ENCODE assay signal across 16 cellular contexts in genomic region chr12:45933504-45933903, GRCh38. TPM values are rescaled to one million over a fixed set of nuclear protein-coding genes. Genes with fewer than 3 reads are reported as not detected.
DNase-seq lines count a peak whose midpoint lies in the region; ATAC-seq and TF ChIP-seq lines count a peak whose summit lies in the region.
"Had no signal": no experiment of that assay in that cellular context is flagged by ENCODE, and none has a peak within 500 bp of the region (broad histone marks: within the 10 kb centered on the region; RNA-seq: fewer than 3 reads in every experiment).

No MANE protein-coding gene starts in this region.

- H3K36me3 ChIP-seq in SK-N-SH (replicated peaks in 1 of 2; ENCODE audit: control insufficient read depth in 1 of 2, insufficient read depth in 2 of 2, low read length in 1 of 2): peaks cover 48 to 64% of the 10 kb centered on the region in 2 experiments
- H3K36me3 ChIP-seq in thoracic aorta: peaks cover 6% of the 10 kb centered on the region
- H3K36me3 ChIP-seq in GM23338 (ENCODE audit: insufficient read depth): peaks cover 1% of the 10 kb centered on the region; the same call in 1 of the 2 replicates

- no peak overlapping the region for H3K27ac ChIP-seq in SK-N-SH (ENCODE audit: low read depth in 2 of 2, low read length in 1 of 2)
- H3K27ac ChIP-seq in thoracic aorta: peak overlapping the region; percentile 27 to 75
- H3K27ac ChIP-seq in GM23338 (ENCODE audit: low read depth): no peak overlapping the region
- H3K27ac ChIP-seq: HL-60 had no signal

- H3K9me2 ChIP-seq in SK-N-SH: no peaks in the 10 kb centered on the region
- H3K9me2 ChIP-seq in GM23338 (ENCODE audit: insufficient read depth): no peaks in the 10 kb centered on the region

- H3K9ac ChIP-seq in SK-N-SH: no peak overlapping the region

- H3K4me1 ChIP-seq in SK-N-SH (ENCODE audit: control insufficient read depth in 1 of 2, insufficient read depth in 2 of 2, low read depth in 1 of 2, low read length in 1 of 2) (peaks cover 0 to 4% of the 10 kb centered on the region in 2 experiments; a peak in 2 of 4 replicates), thoracic aorta (ENCODE audit: control insufficient read depth in 1 of 2, low read depth in 2 of 2) (peaks cover 18 to 32% of the 10 kb centered on the region in 2 donors), GM23338 (ENCODE audit: insufficient read depth) (peaks cover 6% of the 10 kb centered on the region; the same call in 1 of the 2 replicates)

- H3K79me2 ChIP-seq in SK-N-SH (ENCODE audit: insufficient read depth) (0 out of 2 replicates have a peak, but pooled peaks cover under 1% of the 10 kb centered on the region), GM23338 (replicated peaks; ENCODE audit: insufficient read depth) (no peaks in the 10 kb centered on the region)

- no peaks in the 10 kb centered on the region for H4K20me1 ChIP-seq in SK-N-SH (ENCODE audit: insufficient read depth)
- H4K20me1 ChIP-seq in GM23338 (replicated peaks; ENCODE audit: insufficient read depth): no peaks in the 10 kb centered on the region; the same call in 1 of the 2 replicates

- H3K4me3 Mint-ChIP-seq in T-helper 17 cell (no peak overlapping the region), GM23338 (no peak overlapping the region)
- H3K4me3 Mint-ChIP-seq: CD4-positive, CD25-positive, alpha-beta regulatory T cell had no signal

- H2AFZ ChIP-seq in SK-N-SH (ENCODE audit: low read depth) (no peak overlapping the region), GM23338 (no peak overlapping the region)

- no peak for ATAC-seq in SK-N-SH treated with all-trans-retinoic acid at 6 μM for 48 hours
- no peak for ATAC-seq in T-helper 17 cell
- ATAC-seq in thoracic aorta (ENCODE audit: insufficient number of reproducible peaks, low FRiP score, low read depth): no peak
- no peak for ATAC-seq in GM23338

- POLR2A ChIA-PET in SK-N-SH (lab: Yijun Ruan, JAX): no interaction called here

- no peak for TF ChIP-seq EP300 in SK-N-SH (IDR thresholded peaks at IDR 0.05; ENCODE audit: borderline replicate concordance in 1 of 2, low read depth in 1 of 2, low read length in 1 of 2)

- H3K9me3 ChIP-seq in SK-N-SH (no peaks in the 10 kb centered on the region), T-helper 17 cell (ENCODE audit: control insufficient read depth, low read length, poor library complexity, severe bottlenecking) (no peaks in the 10 kb centered on the region), thoracic aorta (no peaks in the 10 kb centered on the region)

- H3K4me2 ChIP-seq in SK-N-SH (no peak overlapping the region), GM23338 (no peak overlapping the region)

- peak overlapping the region; percentile 54 for H3K27ac Mint-ChIP-seq in T-helper 17 cell
- no peak overlapping the region for H3K27ac Mint-ChIP-seq in GM23338

- H3K4me3 ChIP-seq in SK-N-SH (ENCODE audit: low read depth in 2 of 2, low read length in 1 of 2): no peak overlapping the region
- peak overlapping the region; percentile 41 for H3K4me3 ChIP-seq in thoracic aorta
- no peak overlapping the region for H3K4me3 ChIP-seq in GM23338

- no peak for TF ChIP-seq CTCF in SK-N-SH (IDR thresholded peaks at IDR 0.05)
- TF ChIP-seq CTCF in thoracic aorta (IDR thresholded peaks at IDR 0.05): no peak
- TF ChIP-seq CTCF in GM23338 (conservative IDR thresholded peaks at IDR 0.05; ENCODE audit: low read depth in 2 of 2): no peak

- no peak for TF ChIP-seq RAD21 in SK-N-SH (IDR thresholded peaks at IDR 0.05; ENCODE audit: low read length)

- H3K27me3 Mint-ChIP-seq in T-helper 17 cell (no peaks in the 10 kb centered on the region), GM23338 (ENCODE audit: insufficient read depth, low read depth, poor library complexity) (no peaks in the 10 kb centered on the region)
- H3K27me3 Mint-ChIP-seq: CD4-positive, CD25-positive, alpha-beta regulatory T cell had no signal

- H3K27me3 ChIP-seq in SK-N-SH (ENCODE audit: insufficient read depth): no peaks in the 10 kb centered on the region
- no peaks in the 10 kb centered on the region for H3K27me3 ChIP-seq in thoracic aorta (replicated peaks; ENCODE audit: insufficient read depth)
- H3K27me3 ChIP-seq in GM23338 (ENCODE audit: insufficient read depth): no peaks in the 10 kb centered on the region

- H3K4me1 Mint-ChIP-seq in T-helper 17 cell: peaks cover 8% of the 10 kb centered on the region
- H3K4me1 Mint-ChIP-seq in GM23338: no peaks in the 10 kb centered on the region

- no peaks in the 10 kb centered on the region for H3K9me3 Mint-ChIP-seq in GM23338
- H3K9me3 Mint-ChIP-seq: CD4-positive, CD25-positive, alpha-beta regulatory T cell had no signal

- peaks cover 9% of the 10 kb centered on the region for H3F3A ChIP-seq in SK-N-SH (replicated peaks; ENCODE audit: insufficient read depth)
- H3F3A ChIP-seq in GM23338 (replicated peaks; ENCODE audit: low read depth): no peaks in the 10 kb centered on the region

- CTCF ChIA-PET in SK-N-SH (lab: Yijun Ruan, JAX): interaction anchor here (1.5 kb wide), 1 partner anchor 20 kb away, joined by 3 read pairs; no protein-coding TSS in a partner anchor

- peaks cover 4% of the 10 kb centered on the region for H3K36me3 Mint-ChIP-seq in T-helper 17 cell (ENCODE audit: low read depth)
- H3K36me3 Mint-ChIP-seq in GM23338 (ENCODE audit: low read depth): peaks cover 21% of the 10 kb centered on the region; the same call in 2 of the 3 replicates

- 30% methylated on average over 2 of the region's 2 CpGs for whole genome bisulfite sequencing in SK-N-SH (ENCODE audit: low lambda C conversion rate)

- DNase-seq in SK-N-SH: no peak
- no peak for DNase-seq in T-helper 17 cell
- peak; percentile 14 for DNase-seq in fibroblast of peridontal ligament (ENCODE audit: extremely low read depth)
- DNase-seq in thoracic aorta (ENCODE audit: low spot score): no peak
- DNase-seq in NCI-H524 treated with DMSO at 0.1 percent for 48 hours (lab: John Stamatoyannopoulos, UW): no peak
- DNase-seq in NOMO-1 treated with DMSO at 0.1 percent for 48 hours (lab: John Stamatoyannopoulos, UW; ENCODE audit: unreplicated experiment): no peak
- no peak for DNase-seq in GM23338 (ENCODE audit: low spot score)
- DNase-seq: CD4-positive, CD25-positive, alpha-beta regulatory T cell; GOT3; KBM-7; NCI-H1092; NCI-H187; NCI-H82; SIG-M5 had no signal

TF ChIP-seq in SK-N-SH treated with all-trans-retinoic acid at 6 μM for 48 hours, 23 proteins besides CTCF, POLR2A, EP300 and RAD21 (continues in another document):
- TF ChIP-seq SNAI2 (CRISPR knock-in tag; IDR thresholded peaks at IDR 0.05) (no peak), POU6F1 (CRISPR knock-in tag; IDR thresholded peaks at IDR 0.05; ENCODE audit: borderline replicate concordance, low read depth) (no peak), GLIS3 (CRISPR knock-in tag; IDR thresholded peaks at IDR 0.05) (no peak)

TF ChIP-seq in SK-N-SH, 30 proteins besides CTCF, POLR2A, EP300 and RAD21 (continues in another document):
- TF ChIP-seq FOXM1 (IDR thresholded peaks at IDR 0.05; ENCODE audit: low read depth) (no peak), MEF2A (IDR thresholded peaks at IDR 0.05; ENCODE audit: borderline replicate concordance, low read depth) (no peak), SIN3A (IDR thresholded peaks at IDR 0.05; ENCODE audit: borderline replicate concordance, low read depth, low read length) (no peak), USF2 (IDR thresholded peaks at IDR 0.05; ENCODE audit: borderline replicate concordance, low read depth, low read length) (no peak), MAX (IDR thresholded peaks at IDR 0.05; ENCODE audit: low read depth) (no peak), GATA2 (CRISPR knock-in tag; IDR thresholded peaks at IDR 0.05) (no peak)

TF ChIP-seq in GM23338, 12 proteins besides CTCF, POLR2A, EP300 and RAD21:
- no peak for TF ChIP-seq JUNB (IDR thresholded peaks at IDR 0.05; ENCODE audit: unreplicated experiment)
- TF ChIP-seq ETS1 (IDR thresholded peaks at IDR 0.05): no peak

RNA-seq across cellular contexts. Expression of gene SCAF11, which starts 56.9 kb away (rescaled TPM):
- polyA plus RNA-seq in SK-N-SH (2012; rRNA removed) (26.1 and 32.3 TPM in 2 replicates), GM23338 (2016; fragmentation: Nextera tagmentation; extraction: Ambion mirVana) (72.4 and 77.0 TPM in 2 replicates)
- 29.8 and 33.2 TPM in 2 replicates for polyA plus RNA-seq in SK-N-SH (2012; cell fraction: cytosol; rRNA removed)
- polyA plus RNA-seq in SK-N-SH (2012; cell fraction: nucleus; rRNA removed): 34.5 and 54.7 TPM in 2 replicates
- total RNA-seq in T-helper 17 cell (100 to 1,000 TPM; 165 to 166 TPM), thoracic aorta (100 to 1,000 TPM; 158 to 199 TPM)
- 84.8 and 89.9 TPM in 2 replicates for total RNA-seq in GM23338 (2014; rRNA removed; shearing (Covaris generic))

Comparison
In these comparisons a context has a peak if more than half of its experiments do, and no peak if none do; other contexts are left out.
1. H3K27ac ChIP-seq: peak in thoracic aorta (2 of 2); none in SK-N-SH (0 of 2) and GM23338 (single experiment).